ENCODE assay signal across 1 cellular context in the genomic region with DNA sequence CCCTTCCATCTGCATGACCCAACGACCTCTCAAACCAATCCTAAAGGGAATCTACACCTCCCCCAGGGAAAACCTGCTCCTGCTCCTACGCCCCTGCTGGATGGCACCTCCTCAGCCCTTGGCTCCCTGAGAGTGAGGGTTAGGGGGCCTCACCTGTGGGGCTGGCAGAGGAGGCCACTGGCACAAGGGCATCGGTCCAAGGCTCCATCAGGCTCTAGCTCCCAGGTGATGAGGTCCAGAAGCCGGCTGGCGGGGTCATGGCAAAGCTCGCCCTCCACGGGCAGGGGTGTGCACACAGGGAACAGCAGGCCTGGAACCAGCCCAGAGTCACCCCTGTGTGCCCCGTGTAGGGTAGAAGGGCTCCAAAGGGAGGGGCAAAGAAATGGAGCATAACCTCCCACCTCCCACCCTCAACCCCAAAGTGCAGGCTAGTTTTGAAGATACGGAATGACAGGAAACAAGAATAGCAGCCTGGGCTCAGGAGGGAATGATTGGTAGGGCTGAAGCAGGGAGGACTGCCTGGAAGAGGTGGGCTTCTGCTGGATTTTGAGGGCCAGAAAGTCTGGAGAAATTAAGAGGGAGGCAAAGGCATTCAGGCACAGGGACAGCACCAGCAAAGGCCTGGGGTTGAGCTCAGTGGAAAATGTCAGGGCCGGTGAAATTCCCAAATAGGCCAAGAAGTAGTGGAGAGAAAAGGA.
TF ChIP-seq lines count a peak whose summit lies in the region.

No MANE protein-coding gene starts in this region.

TF ChIP-seq in H1, 55 proteins besides CTCF, POLR2A, EP300 and RAD21:
- no peak for TF ChIP-seq RXRA (IDR thresholded peaks at IDR 0.05; ENCODE audit: insufficient read depth, low read depth, low read length)
- TF ChIP-seq TAF1 (IDR thresholded peaks at IDR 0.05; ENCODE audit: low read depth, low read length): no peak
- no peak for TF ChIP-seq HDAC6 (IDR thresholded peaks at IDR 0.05; ENCODE audit: low read depth, low read length)
- TF ChIP-seq, protein P1, sequence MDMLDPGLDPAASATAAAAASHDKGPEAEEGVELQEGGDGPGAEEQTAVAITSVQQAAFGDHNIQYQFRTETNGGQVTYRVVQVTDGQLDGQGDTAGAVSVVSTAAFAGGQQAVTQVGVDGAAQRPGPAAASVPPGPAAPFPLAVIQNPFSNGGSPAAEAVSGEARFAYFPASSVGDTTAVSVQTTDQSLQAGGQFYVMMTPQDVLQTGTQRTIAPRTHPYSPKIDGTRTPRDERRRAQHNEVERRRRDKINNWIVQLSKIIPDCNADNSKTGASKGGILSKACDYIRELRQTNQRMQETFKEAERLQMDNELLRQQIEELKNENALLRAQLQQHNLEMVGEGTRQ (IDR thresholded peaks at IDR 0.05; ENCODE audit: low read length): no peak
- no peak for TF ChIP-seq RFX5 (IDR thresholded peaks at IDR 0.05; ENCODE audit: borderline replicate concordance, low read depth, low read length)
- TF ChIP-seq GABPA (IDR thresholded peaks at IDR 0.05; ENCODE audit: borderline replicate concordance, insufficient read depth, low read length): no peak
- TF ChIP-seq KDM4A (IDR thresholded peaks at IDR 0.05; ENCODE audit: low read depth, low read length, severe bottlenecking): no peak
- no peak for TF ChIP-seq SUZ12 (IDR thresholded peaks at IDR 0.05; ENCODE audit: low read length)
